Comparison of ENCODE assay signal across 8 cellular contexts in genomic region chr11:44607324-44607962, GRCh38. TPM values are rescaled to one million over a fixed set of nuclear protein-coding genes. Genes with fewer than 3 reads are reported as not detected.
A peak's percentile ranks its signal among the peaks of the same experiment; 100 is the strongest.
DNase-seq lines count a peak whose midpoint lies in the region; ATAC-seq and TF ChIP-seq lines count a peak whose summit lies in the region.

No MANE protein-coding gene starts in this region.

- no peaks in the 10 kb centered on the region for H3K9me3 ChIP-seq in endodermal cell (ENCODE audit: control insufficient read depth, low read length)

- no peak overlapping the region for H3K9ac ChIP-seq in endodermal cell (ENCODE audit: extremely low read depth, low read length, poor library complexity, severe bottlenecking)

- TF ChIP-seq CTCF in activated B cell treated with CpG ODN at 0.5 μM for 24 hours (IDR thresholded peaks at IDR 0.05) (no peak), foreskin keratinocyte (conservative IDR thresholded peaks at IDR 0.05) (no peak), GM13977 (IDR thresholded peaks at IDR 0.05; ENCODE audit: extremely low read depth, insufficient read depth, missing control alignments) (no peak), endodermal cell (conservative IDR thresholded peaks at IDR 0.05) (no peak)

- H3K4me3 Mint-ChIP-seq in activated B cell treated with CpG ODN at 0.5 μM for 24 hours (peak overlapping the region; percentile 74), endodermal cell (no peak overlapping the region)

- H3K36me3 ChIP-seq in endodermal cell (ENCODE audit: control insufficient read depth, insufficient read depth, low read length), result no peaks in the 10 kb centered on the region

- in situ Hi-C loops in GM13977 (cut with MboI; ENCODE audit: low pct_unique_long_range_greater_than_20kb, low sequenced_read_pairs, unreplicated experiment), result loop anchor here (5.0 kb wide), 1 partner anchor 50 kb away; no protein-coding TSS in a partner anchor

- DNase-seq in A172 (ENCODE audit: low spot score) (peak; percentile 93), ELR (ENCODE audit: low read depth) (peak; percentile 60), activated B cell treated with CpG ODN at 0.5 μM for 24 hours (no peak), foreskin keratinocyte (no peak), GM13977 (ENCODE audit: low spot score) (no peak), NCI-H1105 treated with DMSO at 0.1 percent for 48 hours (lab: John Stamatoyannopoulos, UW) (no peak), endodermal cell (no peak)

- WGBS in endodermal cell (ENCODE audit: insufficient coverage in 1 of 2, insufficient read length in 1 of 2), 2 experiments, result 88 to 100% methylated on average over 4 to 6 of the region's 6 CpGs

- POLR2A ChIA-PET in activated B cell treated with CpG ODN at 0.5 μM for 24 hours (lab: Charles Lee), result interaction anchor here (1.1 to 1.6 kb wide), 7 partner anchors 9 to 51 kb away, joined by 3 to 13 read pairs (median 7); partner anchors contain the start of gene CD82

- H3K4me1 ChIP-seq in foreskin keratinocyte (no peaks in the 10 kb centered on the region), endodermal cell (ENCODE audit: control insufficient read depth, insufficient read depth, low read length) (no peaks in the 10 kb centered on the region)

- H3K27ac Mint-ChIP-seq in activated B cell treated with CpG ODN at 0.5 μM for 24 hours (peak overlapping the region; percentile 97), endodermal cell (no peak overlapping the region)

- no peaks in the 10 kb centered on the region for H3K9me3 Mint-ChIP-seq in activated B cell treated with CpG ODN at 0.5 μM for 24 hours
- no peaks in the 10 kb centered on the region for H3K9me3 Mint-ChIP-seq in endodermal cell

- H3K27ac ChIP-seq in foreskin keratinocyte, result no peak overlapping the region
- no peak overlapping the region for H3K27ac ChIP-seq in endodermal cell (ENCODE audit: low read depth, low read length)

- H3K27me3 Mint-ChIP-seq in activated B cell treated with CpG ODN at 0.5 μM for 24 hours (no peaks in the 10 kb centered on the region), endodermal cell (ENCODE audit: insufficient read depth) (no peaks in the 10 kb centered on the region)

- H3K4me1 Mint-ChIP-seq in activated B cell treated with CpG ODN at 0.5 μM for 24 hours (peaks cover 100% of the 10 kb centered on the region), endodermal cell (peaks cover 4% of the 10 kb centered on the region)

- H3K36me3 Mint-ChIP-seq in activated B cell treated with CpG ODN at 0.5 μM for 24 hours (ENCODE audit: low read depth), result peaks cover 88% of the 10 kb centered on the region
- H3K36me3 Mint-ChIP-seq in endodermal cell (ENCODE audit: low read depth), result no peaks in the 10 kb centered on the region

- no peak overlapping the region for H3K4me3 ChIP-seq in endodermal cell (ENCODE audit: low read length)

- H3K27me3 ChIP-seq in foreskin keratinocyte (no peaks in the 10 kb centered on the region), endodermal cell (ENCODE audit: control insufficient read depth, insufficient read depth, low read length, poor library complexity, severe bottlenecking) (no peaks in the 10 kb centered on the region)

- CTCF ChIA-PET in activated B cell treated with CpG ODN at 0.5 μM for 24 hours (lab: Charles Lee), result interaction anchor here (0.7 to 1.2 kb wide), 5 partner anchors 8 to 84 kb away, joined by 3 to 6 read pairs (median 3); no protein-coding TSS in a partner anchor

- intact Hi-C loops in activated B cell treated with CpG ODN at 0.5 μM for 24 hours (cut with micrococcal nuclease), result no loop called here

- ATAC-seq in activated B cell treated with CpG ODN at 0.5 μM for 24 hours (ENCODE audit: low read depth), result no peak
- ATAC-seq in foreskin keratinocyte, result peak; percentile 57
- no peak for ATAC-seq in GM21528 (IDR thresholded peaks at IDR 0.05; ENCODE audit: low FRiP score, unreplicated experiment)

RNA-seq across cellular contexts. Expression of gene CD82, which starts 42.0 kb away (rescaled TPM):
- 26.8 and 40.3 TPM in 2 replicates for total RNA-seq in A172 (2014; rRNA removed; shearing (Covaris generic))
- total RNA-seq in activated B cell treated with CpG ODN at 0.5 μM for 24 hours (728 and 770 TPM in 2 replicates), foreskin keratinocyte (91.8 and 97.5 TPM in 2 replicates), endodermal cell (1 to 10 TPM; 1.7 to 3.0 TPM)
- 207 and 211 TPM in 2 replicates for polyA plus RNA-seq in foreskin keratinocyte
- polyA plus RNA-seq in endodermal cell (2013, experiment 1 of 2), result 19.6 TPM
- polyA plus RNA-seq in endodermal cell (2013, experiment 2 of 2), result 12.6 TPM

Comparison
In these comparisons a context has a peak if more than half of its experiments do, and no peak if none do; other contexts are left out.
1. DNase-seq: peak in A172 (single experiment) and ELR (single experiment); none in activated B cell treated with CpG ODN at 0.5 μM for 24 hours (single experiment), foreskin keratinocyte (0 of 2), GM13977 (single experiment), NCI-H1105 treated with DMSO at 0.1 percent for 48 hours (single experiment) and endodermal cell (single experiment).